Comparison of ENCODE assay signal across 8 cellular contexts in genomic region chr11:27497284-27497866, GRCh38. TPM values are rescaled to one million over a fixed set of nuclear protein-coding genes. Genes with fewer than 3 reads are reported as not detected.
DNase-seq lines count a peak whose midpoint lies in the region; ATAC-seq and TF ChIP-seq lines count a peak whose summit lies in the region.

No MANE protein-coding gene starts in this region.

- H4K20me1 ChIP-seq in OCI-LY1 (ENCODE audit: insufficient read depth, low read length), result no peaks in the 10 kb centered on the region

- H3K4me1 ChIP-seq in OCI-LY1 (ENCODE audit: insufficient read depth, low read length, severe bottlenecking) (no peaks in the 10 kb centered on the region), esophagus squamous epithelium (peaks cover under 1 to 36% (median 7%) of the 10 kb centered on the region in 3 donors)

- 0 out of 2 replicates have a peak, but pooled peaks cover 8% of the 10 kb centered on the region for H3K79me2 ChIP-seq in OCI-LY1 (ENCODE audit: insufficient read depth, low read length)

- H3K4me3 ChIP-seq in OCI-LY1 (ENCODE audit: low read depth, low read length, poor library complexity, severe bottlenecking) (no peak overlapping the region), esophagus squamous epithelium (no peak overlapping the region), retinal pigment epithelial cell (ENCODE audit: low read length) (no peak overlapping the region)

- no peak overlapping the region for H3K9ac ChIP-seq in OCI-LY1 (ENCODE audit: low read length)

- no peak overlapping the region for H3K4me2 ChIP-seq in OCI-LY1 (ENCODE audit: low read length)

- no peak overlapping the region for H3K27ac ChIP-seq in OCI-LY1 (ENCODE audit: low read depth, low read length, poor library complexity, severe bottlenecking)
- H3K27ac ChIP-seq in esophagus squamous epithelium, result no peak overlapping the region

- H2AFZ ChIP-seq in OCI-LY1 (ENCODE audit: low read length), result no peak overlapping the region

- H3F3A ChIP-seq in OCI-LY1 (ENCODE audit: insufficient read depth, low read length), result no peaks in the 10 kb centered on the region

- intact Hi-C loops in esophagus squamous epithelium (cut with DNase I), result no loop called here

- TF ChIP-seq CTCF in OCI-LY1 (IDR thresholded peaks at IDR 0.05; ENCODE audit: low read length) (peak; percentile 48), esophagus squamous epithelium (IDR thresholded peaks at IDR 0.05) (peak in 5 of 6 experiments; percentile 23 to 46 (median 42)), retinal pigment epithelial cell (conservative IDR thresholded peaks at IDR 0.05; ENCODE audit: low read depth, low read length) (peak; percentile 43)

- H3K36me3 ChIP-seq in OCI-LY1 (ENCODE audit: insufficient read depth, low read length), result peaks cover 86% of the 10 kb centered on the region
- H3K36me3 ChIP-seq in esophagus squamous epithelium, result peaks cover 0 to 80% (median 21%) of the 10 kb centered on the region in 3 donors

- no peaks in the 10 kb centered on the region for H3K9me2 ChIP-seq in OCI-LY1 (ENCODE audit: low read depth, low read length)

- no peaks in the 10 kb centered on the region for H3K9me3 ChIP-seq in OCI-LY1 (ENCODE audit: low read length)
- no peaks in the 10 kb centered on the region for H3K9me3 ChIP-seq in esophagus squamous epithelium

- H3K27me3 ChIP-seq in OCI-LY1 (ENCODE audit: insufficient read depth, low read length) (no peaks in the 10 kb centered on the region), esophagus squamous epithelium (no peaks in the 10 kb centered on the region)

- no peak for TF ChIP-seq POLR2A in esophagus squamous epithelium (IDR thresholded peaks at IDR 0.05)

- peak; percentile 25 for DNase-seq in AG08395 (ENCODE audit: low spot score)
- DNase-seq in esophagus squamous epithelium (lab: John Stamatoyannopoulos, UW), result no peak
- DNase-seq in retinal pigment epithelial cell (ENCODE audit: low read depth), result no peak
- DNase-seq in NCI-H524 treated with DMSO at 0.1 percent for 48 hours (lab: John Stamatoyannopoulos, UW), result no peak
- DNase-seq in activated CD8-positive, alpha-beta memory T cell treated with anti-CD3 and anti-CD28 coated beads for 24 hours, result no peak

- ATAC-seq in GM18508 (IDR thresholded peaks at IDR 0.05; ENCODE audit: insufficient read depth, unreplicated experiment) (peak; percentile 54), HG03095 (IDR thresholded peaks at IDR 0.05; ENCODE audit: unreplicated experiment) (peak; percentile 63)

RNA-seq across cellular contexts. Expression of gene LIN7C, which starts 9.2 kb away (rescaled TPM):
- total RNA-seq in esophagus squamous epithelium, result 10 to 100 TPM; 30.4 to 50.3 (median 47.3) TPM

RNA-seq across cellular contexts. Expression of gene LGR4, which starts 24.8 kb away (rescaled TPM):
- total RNA-seq in esophagus squamous epithelium, result 10 to 100 TPM; 22.3 to 45.6 (median 35.1) TPM
